In the genomic region with DNA sequence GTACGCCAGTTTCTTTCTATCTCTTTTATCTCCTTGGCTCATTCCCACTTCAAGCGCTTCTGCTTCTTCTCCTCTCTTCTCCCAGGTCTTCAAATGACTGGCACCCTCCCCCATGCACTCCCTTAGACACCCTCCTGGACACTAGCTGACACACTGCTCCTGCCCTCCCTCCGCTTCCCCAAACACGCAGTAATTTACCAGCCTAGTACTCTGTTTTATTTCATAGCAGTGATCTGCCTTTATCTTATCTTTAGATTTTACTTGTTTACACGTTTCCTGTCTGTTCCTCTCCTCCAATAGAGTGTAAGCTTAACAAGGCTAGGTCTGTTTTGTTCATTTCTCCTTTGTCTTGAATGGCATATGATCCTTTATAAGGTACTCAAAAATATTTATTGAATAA, we compare ENCODE assay signal across 1 cellular context.
A peak's percentile ranks its signal among the peaks of the same experiment; 100 is the strongest.
TF ChIP-seq lines count a peak whose summit lies in the region.

No MANE protein-coding gene starts in this region.

TF ChIP-seq in HepG2, 621 proteins besides CTCF, POLR2A, EP300 and RAD21 (continued from another document):
- TF ChIP-seq, protein P1, sequence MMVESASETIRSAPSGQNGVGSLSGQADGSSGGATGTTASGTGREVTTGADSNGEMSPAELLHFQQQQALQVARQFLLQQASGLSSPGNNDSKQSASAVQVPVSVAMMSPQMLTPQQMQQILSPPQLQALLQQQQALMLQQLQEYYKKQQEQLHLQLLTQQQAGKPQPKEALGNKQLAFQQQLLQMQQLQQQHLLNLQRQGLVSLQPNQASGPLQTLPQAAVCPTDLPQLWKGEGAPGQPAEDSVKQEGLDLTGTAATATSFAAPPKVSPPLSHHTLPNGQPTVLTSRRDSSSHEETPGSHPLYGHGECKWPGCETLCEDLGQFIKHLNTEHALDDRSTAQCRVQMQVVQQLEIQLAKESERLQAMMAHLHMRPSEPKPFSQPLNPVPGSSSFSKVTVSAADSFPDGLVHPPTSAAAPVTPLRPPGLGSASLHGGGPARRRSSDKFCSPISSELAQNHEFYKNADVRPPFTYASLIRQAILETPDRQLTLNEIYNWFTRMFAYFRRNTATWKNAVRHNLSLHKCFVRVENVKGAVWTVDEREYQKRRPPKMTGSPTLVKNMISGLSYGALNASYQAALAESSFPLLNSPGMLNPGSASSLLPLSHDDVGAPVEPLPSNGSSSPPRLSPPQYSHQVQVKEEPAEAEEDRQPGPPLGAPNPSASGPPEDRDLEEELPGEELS (CRISPR knock-in tag; IDR thresholded peaks at IDR 0.05): peak; percentile 89
- TF ChIP-seq TAF1 (CRISPR knock-in tag; IDR thresholded peaks at IDR 0.05) (no peak), ZBTB38 (CRISPR knock-in tag; IDR thresholded peaks at IDR 0.05) (0 out of 2 replicates have a peak, but pooled peaks have one; percentile 21), XRCC5 (optimal IDR thresholded peaks at IDR 0.05; ENCODE audit: low read length) (no peak)
- TF ChIP-seq, protein P2, sequence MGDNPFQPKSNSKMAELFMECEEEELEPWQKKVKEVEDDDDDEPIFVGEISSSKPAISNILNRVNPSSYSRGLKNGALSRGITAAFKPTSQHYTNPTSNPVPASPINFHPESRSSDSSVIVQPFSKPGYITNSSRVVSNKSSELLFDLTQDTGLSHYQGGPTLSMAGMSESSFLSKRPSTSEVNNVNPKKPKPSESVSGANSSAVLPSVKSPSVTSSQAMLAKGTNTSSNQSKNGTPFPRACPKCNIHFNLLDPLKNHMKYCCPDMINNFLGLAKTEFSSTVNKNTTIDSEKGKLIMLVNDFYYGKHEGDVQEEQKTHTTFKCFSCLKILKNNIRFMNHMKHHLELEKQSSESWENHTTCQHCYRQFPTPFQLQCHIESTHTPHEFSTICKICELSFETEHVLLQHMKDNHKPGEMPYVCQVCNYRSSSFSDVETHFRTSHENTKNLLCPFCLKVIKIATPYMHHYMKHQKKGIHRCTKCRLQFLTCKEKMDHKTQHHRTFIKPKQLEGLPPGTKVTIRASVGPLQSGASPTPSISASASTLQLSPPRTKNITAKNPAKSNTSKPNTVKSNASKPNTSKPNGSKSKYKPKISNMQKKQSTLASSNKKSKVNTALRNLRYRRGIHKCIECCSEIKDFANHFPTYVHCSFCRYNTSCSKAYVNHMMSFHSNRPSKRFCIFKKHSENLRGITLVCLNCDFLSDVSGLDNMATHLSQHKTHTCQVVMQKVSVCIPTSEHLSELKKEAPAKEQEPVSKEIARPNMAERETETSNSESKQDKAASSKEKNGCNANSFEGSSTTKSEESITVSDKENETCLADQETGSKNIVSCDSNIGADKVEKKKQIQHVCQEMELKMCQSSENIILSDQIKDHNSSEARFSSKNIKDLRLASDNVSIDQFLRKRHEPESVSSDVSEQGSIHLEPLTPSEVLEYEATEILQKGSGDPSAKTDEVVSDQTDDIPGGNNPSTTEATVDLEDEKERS (CRISPR knock-in tag; IDR thresholded peaks at IDR 0.05): peak; percentile 34; the same call in 1 of the 2 replicates
- TF ChIP-seq, protein P3, sequence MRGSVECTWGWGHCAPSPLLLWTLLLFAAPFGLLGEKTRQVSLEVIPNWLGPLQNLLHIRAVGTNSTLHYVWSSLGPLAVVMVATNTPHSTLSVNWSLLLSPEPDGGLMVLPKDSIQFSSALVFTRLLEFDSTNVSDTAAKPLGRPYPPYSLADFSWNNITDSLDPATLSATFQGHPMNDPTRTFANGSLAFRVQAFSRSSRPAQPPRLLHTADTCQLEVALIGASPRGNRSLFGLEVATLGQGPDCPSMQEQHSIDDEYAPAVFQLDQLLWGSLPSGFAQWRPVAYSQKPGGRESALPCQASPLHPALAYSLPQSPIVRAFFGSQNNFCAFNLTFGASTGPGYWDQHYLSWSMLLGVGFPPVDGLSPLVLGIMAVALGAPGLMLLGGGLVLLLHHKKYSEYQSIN (CRISPR knock-in tag; IDR thresholded peaks at IDR 0.05; ENCODE audit: borderline replicate concordance): no peak
- TF ChIP-seq, protein P4, sequence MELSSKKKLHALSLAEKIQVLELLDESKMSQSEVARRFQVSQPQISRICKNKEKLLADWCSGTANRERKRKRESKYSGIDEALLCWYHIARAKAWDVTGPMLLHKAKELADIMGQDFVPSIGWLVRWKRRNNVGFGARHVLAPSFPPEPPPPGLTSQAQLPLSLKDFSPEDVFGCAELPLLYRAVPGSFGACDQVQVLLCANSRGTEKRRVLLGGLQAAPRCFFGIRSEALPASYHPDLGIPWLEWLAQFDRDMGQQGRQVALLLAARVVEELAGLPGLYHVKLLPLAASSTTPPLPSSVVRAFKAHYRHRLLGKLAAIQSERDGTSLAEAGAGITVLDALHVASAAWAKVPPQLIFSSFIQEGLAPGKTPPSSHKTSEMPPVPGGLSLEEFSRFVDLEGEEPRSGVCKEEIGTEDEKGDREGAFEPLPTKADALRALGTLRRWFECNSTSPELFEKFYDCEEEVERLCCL (CRISPR knock-in tag; IDR thresholded peaks at IDR 0.05; ENCODE audit: borderline replicate concordance): no peak
- TF ChIP-seq, protein P5, sequence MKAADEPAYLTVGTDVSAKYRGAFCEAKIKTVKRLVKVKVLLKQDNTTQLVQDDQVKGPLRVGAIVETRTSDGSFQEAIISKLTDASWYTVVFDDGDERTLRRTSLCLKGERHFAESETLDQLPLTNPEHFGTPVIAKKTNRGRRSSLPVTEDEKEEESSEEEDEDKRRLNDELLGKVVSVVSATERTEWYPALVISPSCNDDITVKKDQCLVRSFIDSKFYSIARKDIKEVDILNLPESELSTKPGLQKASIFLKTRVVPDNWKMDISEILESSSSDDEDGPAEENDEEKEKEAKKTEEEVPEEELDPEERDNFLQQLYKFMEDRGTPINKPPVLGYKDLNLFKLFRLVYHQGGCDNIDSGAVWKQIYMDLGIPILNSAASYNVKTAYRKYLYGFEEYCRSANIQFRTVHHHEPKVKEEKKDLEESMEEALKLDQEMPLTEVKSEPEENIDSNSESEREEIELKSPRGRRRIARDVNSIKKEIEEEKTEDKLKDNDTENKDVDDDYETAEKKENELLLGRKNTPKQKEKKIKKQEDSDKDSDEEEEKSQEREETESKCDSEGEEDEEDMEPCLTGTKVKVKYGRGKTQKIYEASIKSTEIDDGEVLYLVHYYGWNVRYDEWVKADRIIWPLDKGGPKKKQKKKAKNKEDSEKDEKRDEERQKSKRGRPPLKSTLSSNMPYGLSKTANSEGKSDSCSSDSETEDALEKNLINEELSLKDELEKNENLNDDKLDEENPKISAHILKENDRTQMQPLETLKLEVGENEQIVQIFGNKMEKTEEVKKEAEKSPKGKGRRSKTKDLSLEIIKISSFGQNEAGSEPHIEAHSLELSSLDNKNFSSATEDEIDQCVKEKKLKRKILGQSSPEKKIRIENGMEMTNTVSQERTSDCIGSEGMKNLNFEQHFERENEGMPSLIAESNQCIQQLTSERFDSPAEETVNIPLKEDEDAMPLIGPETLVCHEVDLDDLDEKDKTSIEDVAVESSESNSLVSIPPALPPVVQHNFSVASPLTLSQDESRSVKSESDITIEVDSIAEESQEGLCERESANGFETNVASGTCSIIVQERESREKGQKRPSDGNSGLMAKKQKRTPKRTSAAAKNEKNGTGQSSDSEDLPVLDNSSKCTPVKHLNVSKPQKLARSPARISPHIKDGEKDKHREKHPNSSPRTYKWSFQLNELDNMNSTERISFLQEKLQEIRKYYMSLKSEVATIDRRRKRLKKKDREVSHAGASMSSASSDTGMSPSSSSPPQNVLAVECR (CRISPR knock-in tag; IDR thresholded peaks at IDR 0.05; ENCODE audit: borderline replicate concordance): peak; percentile 23; the same call in 1 of the 2 replicates
- TF ChIP-seq, protein P6, sequence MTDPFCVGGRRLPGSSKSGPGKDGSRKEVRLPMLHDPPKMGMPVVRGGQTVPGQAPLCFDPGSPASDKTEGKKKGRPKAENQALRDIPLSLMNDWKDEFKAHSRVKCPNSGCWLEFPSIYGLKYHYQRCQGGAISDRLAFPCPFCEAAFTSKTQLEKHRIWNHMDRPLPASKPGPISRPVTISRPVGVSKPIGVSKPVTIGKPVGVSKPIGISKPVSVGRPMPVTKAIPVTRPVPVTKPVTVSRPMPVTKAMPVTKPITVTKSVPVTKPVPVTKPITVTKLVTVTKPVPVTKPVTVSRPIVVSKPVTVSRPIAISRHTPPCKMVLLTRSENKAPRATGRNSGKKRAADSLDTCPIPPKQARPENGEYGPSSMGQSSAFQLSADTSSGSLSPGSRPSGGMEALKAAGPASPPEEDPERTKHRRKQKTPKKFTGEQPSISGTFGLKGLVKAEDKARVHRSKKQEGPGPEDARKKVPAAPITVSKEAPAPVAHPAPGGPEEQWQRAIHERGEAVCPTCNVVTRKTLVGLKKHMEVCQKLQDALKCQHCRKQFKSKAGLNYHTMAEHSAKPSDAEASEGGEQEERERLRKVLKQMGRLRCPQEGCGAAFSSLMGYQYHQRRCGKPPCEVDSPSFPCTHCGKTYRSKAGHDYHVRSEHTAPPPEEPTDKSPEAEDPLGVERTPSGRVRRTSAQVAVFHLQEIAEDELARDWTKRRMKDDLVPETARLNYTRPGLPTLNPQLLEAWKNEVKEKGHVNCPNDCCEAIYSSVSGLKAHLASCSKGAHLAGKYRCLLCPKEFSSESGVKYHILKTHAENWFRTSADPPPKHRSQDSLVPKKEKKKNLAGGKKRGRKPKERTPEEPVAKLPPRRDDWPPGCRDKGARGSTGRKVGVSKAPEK (CRISPR knock-in tag; IDR thresholded peaks at IDR 0.05; ENCODE audit: borderline replicate concordance): 0 out of 2 replicates have a peak, but pooled peaks have one; percentile 72
- TF ChIP-seq, protein P7, sequence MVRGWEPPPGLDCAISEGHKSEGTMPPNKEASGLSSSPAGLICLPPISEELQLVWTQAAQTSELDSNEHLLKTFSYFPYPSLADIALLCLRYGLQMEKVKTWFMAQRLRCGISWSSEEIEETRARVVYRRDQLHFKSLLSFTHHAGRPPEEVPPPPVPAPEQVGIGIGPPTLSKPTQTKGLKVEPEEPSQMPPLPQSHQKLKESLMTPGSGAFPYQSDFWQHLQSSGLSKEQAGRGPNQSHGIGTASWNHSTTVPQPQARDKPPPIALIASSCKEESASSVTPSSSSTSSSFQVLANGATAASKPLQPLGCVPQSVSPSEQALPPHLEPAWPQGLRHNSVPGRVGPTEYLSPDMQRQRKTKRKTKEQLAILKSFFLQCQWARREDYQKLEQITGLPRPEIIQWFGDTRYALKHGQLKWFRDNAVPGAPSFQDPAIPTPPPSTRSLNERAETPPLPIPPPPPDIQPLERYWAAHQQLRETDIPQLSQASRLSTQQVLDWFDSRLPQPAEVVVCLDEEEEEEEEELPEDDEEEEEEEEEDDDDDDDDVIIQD (CRISPR knock-in tag; IDR thresholded peaks at IDR 0.05; ENCODE audit: low read depth): peak; percentile 8; the same call in 1 of the 2 replicates
TF ChIP-seq in HepG2: peak in this region for 38.
